ENCODE assay signal across 35 cellular contexts in genomic region chr13:71817335-71817734, GRCh38. TPM values are rescaled to one million over a fixed set of nuclear protein-coding genes. Genes with fewer than 3 reads are reported as not detected.
"Had no signal": no experiment of that assay in that cellular context is flagged by ENCODE, and none has a peak within 500 bp of the region (broad histone marks: within the 10 kb centered on the region; RNA-seq: fewer than 3 reads in every experiment).

No MANE protein-coding gene starts in this region.

- H3K4me1 ChIP-seq: adrenal gland, body of pancreas, breast epithelium had no signal

- H3K4me3 Mint-ChIP-seq: activated B cell treated with CpG ODN at 0.5 μM for 24 hours; activated CD4-positive, alpha-beta memory T cell treated with anti-CD3 and anti-CD28 coated beads, Interleukin-2, amount 10 ng/mL, durations not matched to agents 7 days and 5 days; activated CD4-positive, alpha-beta T cell treated with anti-CD3 and anti-CD28 coated beads, Interleukin-2, amount 10 ng/mL, durations not matched to agents 7 days and 5 days; activated CD8-positive, alpha-beta T cell treated with anti-CD3 and anti-CD28 coated beads, Interleukin-2, amount 10 ng/mL, durations not matched to agents 7 days and 5 days; activated naive CD4-positive, alpha-beta T cell treated with anti-CD3 and anti-CD28 coated beads for 36 hours; activated naive CD8-positive, alpha-beta T cell treated with anti-CD3 and anti-CD28 coated beads for 36 hours; activated T-cell treated with anti-CD3 and anti-CD28 coated beads, Interleukin-2, amount 50 U/mL, for 4 hours; activated T-cell treated with anti-CD3 and anti-CD28 coated beads, Interleukin-2, amount 50 U/mL, for 72 hours; activated T-helper 1 cell treated with anti-CD3 and anti-CD28 coated beads, Interleukin-12 subunit alpha, Interleukin-12 subunit beta, Interleukin-2, Interleukin-4 antibody, amounts not matched to agents 30 ng/mL and 10 ng/mL and 1 ng/mL, durations not matched to agents 14 hours and 24 hours and 36 hours; activated T-helper 17 cell treated with anti-CD3 and anti-CD28 coated beads, Interleukin-2, amount 50 U/mL, for 72 hours; T-helper 1 cell treated with Interleukin-12 subunit alpha and Interleukin-12 subunit beta and Interleukin-4 antibody, amounts not matched to agents 30 μg/mL and 1 μg/mL, for 36 hours; T-helper 2 cell treated with Interferon-gamma antibody and Interleukin-4, amounts not matched to agents 5 μg/mL and 100 μg/mL, for 36 hours had no signal

- H3K9me3 ChIP-seq: adrenal gland, body of pancreas, breast epithelium had no signal

- H3K36me3 ChIP-seq: adrenal gland, brain microvascular endothelial cell, breast epithelium had no signal

- ATAC-seq: activated CD8-positive, alpha-beta T cell treated with anti-CD3 and anti-CD28 coated beads, Interleukin-2, amount 10 ng/mL, durations not matched to agents 7 days and 5 days; activated naive CD4-positive, alpha-beta T cell treated with anti-CD3 and anti-CD28 coated beads, Interleukin-2, amount 50 U/mL, for 72 hours; activated T-cell treated with anti-CD3 and anti-CD28 coated beads, Interleukin-2, amount 50 U/mL, for 4 hours; activated T-cell treated with anti-CD3 and anti-CD28 coated beads, Interleukin-2, amount 50 U/mL, for 72 hours; activated T-helper 17 cell treated with anti-CD3 and anti-CD28 coated beads, Interleukin-2, amount 50 U/mL, for 72 hours; body of pancreas had no signal

- H3K4me3 ChIP-seq: adrenal gland, body of pancreas, breast epithelium had no signal

- H3K27me3 Mint-ChIP-seq: activated B cell treated with CpG ODN at 0.5 μM for 24 hours; activated CD4-positive, alpha-beta memory T cell treated with anti-CD3 and anti-CD28 coated beads, Interleukin-2, amount 10 ng/mL, durations not matched to agents 7 days and 5 days; activated CD4-positive, alpha-beta T cell treated with anti-CD3 and anti-CD28 coated beads, Interleukin-2, amount 10 ng/mL, durations not matched to agents 7 days and 5 days; activated naive CD8-positive, alpha-beta T cell treated with anti-CD3 and anti-CD28 coated beads for 36 hours; activated T-helper 17 cell treated with anti-CD3 and anti-CD28 coated beads, Interleukin-2, amount 50 U/mL, for 72 hours had no signal

- H3K4me1 Mint-ChIP-seq: activated B cell treated with CpG ODN at 0.5 μM for 24 hours; activated CD4-positive, alpha-beta memory T cell treated with anti-CD3 and anti-CD28 coated beads, Interleukin-2, amount 10 ng/mL, durations not matched to agents 7 days and 5 days; activated CD4-positive, alpha-beta T cell treated with anti-CD3 and anti-CD28 coated beads, Interleukin-2, amount 10 ng/mL, durations not matched to agents 7 days and 5 days; activated naive CD8-positive, alpha-beta T cell treated with anti-CD3 and anti-CD28 coated beads for 36 hours; activated T-helper 17 cell treated with anti-CD3 and anti-CD28 coated beads, Interleukin-2, amount 50 U/mL, for 72 hours had no signal

- DNase-seq: activated B cell treated with CpG ODN at 0.5 μM for 24 hours; activated CD4-positive, alpha-beta memory T cell treated with anti-CD3 and anti-CD28 coated beads, Interleukin-2, amount 10 ng/mL, durations not matched to agents 7 days and 5 days; activated CD4-positive, alpha-beta T cell treated with anti-CD3 and anti-CD28 coated beads for 4 hours; activated CD4-positive, alpha-beta T cell treated with anti-CD3 and anti-CD28 coated beads, Interleukin-2, amount 10 ng/mL, durations not matched to agents 7 days and 5 days; activated CD4-positive, alpha-beta T cell treated with anti-CD3 and anti-CD28 coated beads, Interleukin-2, amount 50 U/mL, for 48 hours; activated CD4-positive, CD25-positive, alpha-beta regulatory T cell treated with anti-CD3 and anti-CD28 coated beads, Interleukin-2, amount 50 U/mL, for 72 hours; activated CD8-positive, alpha-beta memory T cell treated with anti-CD3 and anti-CD28 coated beads for 24 hours; activated CD8-positive, alpha-beta memory T cell treated with anti-CD3 and anti-CD28 coated beads, Interleukin-2, amount 50 U/mL, for 4 hours; activated CD8-positive, alpha-beta T cell treated with anti-CD3 and anti-CD28 coated beads, Interleukin-2, amount 10 ng/mL, durations not matched to agents 7 days and 5 days; activated effector memory CD4-positive, alpha-beta T cell treated with anti-CD3 and anti-CD28 coated beads, Interleukin-2, amount 50 U/mL, for 16 hours; activated gamma-delta T cell treated with Interleukin-2 at 50 U/mL for 16 hours; activated naive CD4-positive, alpha-beta T cell; activated naive CD4-positive, alpha-beta T cell treated with anti-CD3 and anti-CD28 coated beads for 36 hours; activated naive CD4-positive, alpha-beta T cell treated with anti-CD3 and anti-CD28 coated beads, Interleukin-2, amount 50 U/mL, for 16 hours; activated naive CD8-positive, alpha-beta T cell treated with anti-CD3 and anti-CD28 coated beads for 36 hours; activated T-cell treated with anti-CD3 and anti-CD28 coated beads for 4 hours; activated T-cell treated with anti-CD3 and anti-CD28 coated beads, Interleukin-2, amount 50 U/mL, for 1 hour; activated T-cell treated with anti-CD3 and anti-CD28 coated beads, Interleukin-2, amount 50 U/mL, for 4 hours; activated T-cell treated with anti-CD3 and anti-CD28 coated beads, Interleukin-2, amount 50 U/mL, for 72 hours; adrenal gland; amniotic stem cell; aorta; body of pancreas; brain microvascular endothelial cell; central memory CD4-positive, alpha-beta T cell; T-helper 1 cell; T-helper 2 cell; T-helper 9 cell had no signal

- H3K27ac Mint-ChIP-seq: activated B cell treated with CpG ODN at 0.5 μM for 24 hours; activated CD4-positive, alpha-beta memory T cell treated with anti-CD3 and anti-CD28 coated beads, Interleukin-2, amount 10 ng/mL, durations not matched to agents 7 days and 5 days; activated CD4-positive, alpha-beta T cell treated with anti-CD3 and anti-CD28 coated beads, Interleukin-2, amount 10 ng/mL, durations not matched to agents 7 days and 5 days; activated CD8-positive, alpha-beta T cell treated with anti-CD3 and anti-CD28 coated beads, Interleukin-2, amount 10 ng/mL, durations not matched to agents 7 days and 5 days; activated naive CD4-positive, alpha-beta T cell treated with anti-CD3 and anti-CD28 coated beads for 36 hours; activated naive CD4-positive, alpha-beta T cell treated with anti-CD3 and anti-CD28 coated beads, Interleukin-2, amount 50 U/mL, for 72 hours; activated naive CD8-positive, alpha-beta T cell treated with anti-CD3 and anti-CD28 coated beads for 36 hours; activated T-cell treated with anti-CD3 and anti-CD28 coated beads, Interleukin-2, amount 50 U/mL, for 72 hours; activated T-helper 1 cell treated with anti-CD3 and anti-CD28 coated beads, Interleukin-12 subunit alpha, Interleukin-12 subunit beta, Interleukin-2, Interleukin-4 antibody, amounts not matched to agents 30 ng/mL and 10 ng/mL and 1 ng/mL, durations not matched to agents 14 hours and 24 hours and 36 hours; activated T-helper 17 cell treated with anti-CD3 and anti-CD28 coated beads, Interleukin-2, amount 50 U/mL, for 72 hours; T-helper 1 cell treated with Interleukin-12 subunit alpha and Interleukin-12 subunit beta and Interleukin-4 antibody, amounts not matched to agents 30 μg/mL and 1 μg/mL, for 36 hours; T-helper 2 cell treated with Interferon-gamma antibody and Interleukin-4, amounts not matched to agents 5 μg/mL and 100 μg/mL, for 36 hours had no signal

- H3K36me3 Mint-ChIP-seq: activated naive CD4-positive, alpha-beta T cell treated with anti-CD3 and anti-CD28 coated beads, Interleukin-2, amount 50 U/mL, for 72 hours; activated naive CD8-positive, alpha-beta T cell treated with anti-CD3 and anti-CD28 coated beads for 36 hours had no signal

- H3K27ac ChIP-seq: adrenal gland, body of pancreas, brain microvascular endothelial cell, breast epithelium, VCaP had no signal

- H3K9me3 Mint-ChIP-seq: activated CD4-positive, alpha-beta memory T cell treated with anti-CD3 and anti-CD28 coated beads, Interleukin-2, amount 10 ng/mL, durations not matched to agents 7 days and 5 days; activated CD4-positive, alpha-beta T cell treated with anti-CD3 and anti-CD28 coated beads, Interleukin-2, amount 10 ng/mL, durations not matched to agents 7 days and 5 days; activated naive CD4-positive, alpha-beta T cell treated with anti-CD3 and anti-CD28 coated beads for 36 hours; activated T-cell treated with anti-CD3 and anti-CD28 coated beads, Interleukin-2, amount 50 U/mL, for 72 hours; activated T-helper 1 cell treated with anti-CD3 and anti-CD28 coated beads, Interleukin-12 subunit alpha, Interleukin-12 subunit beta, Interleukin-2, Interleukin-4 antibody, amounts not matched to agents 30 ng/mL and 10 ng/mL and 1 ng/mL, durations not matched to agents 14 hours and 24 hours and 36 hours; activated T-helper 17 cell treated with anti-CD3 and anti-CD28 coated beads, Interleukin-2, amount 50 U/mL, for 72 hours; T-helper 1 cell treated with Interleukin-12 subunit alpha and Interleukin-12 subunit beta and Interleukin-4 antibody, amounts not matched to agents 30 μg/mL and 1 μg/mL, for 36 hours; T-helper 2 cell treated with Interferon-gamma antibody and Interleukin-4, amounts not matched to agents 5 μg/mL and 100 μg/mL, for 36 hours had no signal

- H3K27me3 ChIP-seq: adrenal gland, body of pancreas, brain microvascular endothelial cell, breast epithelium had no signal

RNA-seq across cellular contexts. Expression of gene DACH1, which starts 49.7 kb away (rescaled TPM):
- total RNA-seq: activated B cell treated with CpG ODN at 0.5 μM for 24 hours; activated CD4-positive, alpha-beta memory T cell treated with anti-CD3 and anti-CD28 coated beads, Interleukin-2, amount 10 ng/mL, durations not matched to agents 7 days and 5 days; activated CD4-positive, alpha-beta T cell treated with anti-CD3 and anti-CD28 coated beads, Interleukin-2, amount 10 ng/mL, durations not matched to agents 7 days and 5 days; activated CD8-positive, alpha-beta T cell treated with anti-CD3 and anti-CD28 coated beads, Interleukin-2, amount 10 ng/mL, durations not matched to agents 7 days and 5 days; activated naive CD4-positive, alpha-beta T cell treated with anti-CD3 and anti-CD28 coated beads for 36 hours; activated naive CD4-positive, alpha-beta T cell treated with anti-CD3 and anti-CD28 coated beads, Interleukin-2, amount 50 U/mL, for 72 hours; activated naive CD8-positive, alpha-beta T cell treated with anti-CD3 and anti-CD28 coated beads for 36 hours; activated T-helper 1 cell treated with anti-CD3 and anti-CD28 coated beads, Interleukin-12 subunit alpha, Interleukin-12 subunit beta, Interleukin-2, Interleukin-4 antibody, amounts not matched to agents 30 ng/mL and 10 ng/mL and 1 ng/mL, durations not matched to agents 14 hours and 24 hours and 36 hours; activated T-helper 17 cell treated with anti-CD3 and anti-CD28 coated beads, Interleukin-2, amount 50 U/mL, for 72 hours had no signal
